ENCODE assay signal across 16 cellular contexts in genomic region chr6:7439243-7439642, GRCh38. TPM values are rescaled to one million over a fixed set of nuclear protein-coding genes. Genes with fewer than 3 reads are reported as not detected.
A peak's percentile ranks its signal among the peaks of the same experiment; 100 is the strongest.
DNase-seq lines count a peak whose midpoint lies in the region; TF ChIP-seq lines count a peak whose summit lies in the region.
"Had no signal": no experiment of that assay in that cellular context is flagged by ENCODE, and none has a peak within 500 bp of the region (broad histone marks: within the 10 kb centered on the region; RNA-seq: fewer than 3 reads in every experiment).

No MANE protein-coding gene starts in this region.

- H3K4me3 ChIP-seq in Jurkat, Clone E6-1 (ENCODE audit: low read length) = no peak overlapping the region
- H3K4me3 ChIP-seq in OCI-LY1 (ENCODE audit: low read depth, low read length, poor library complexity, severe bottlenecking) (no peak overlapping the region), smooth muscle cell (no peak overlapping the region)
- H3K4me3 ChIP-seq: right lobe of liver had no signal

- DNase-seq in AML-193 (lab: John Stamatoyannopoulos, UW) (peak; percentile 69 to 80), DMS153 (lab: John Stamatoyannopoulos, UW) (no peak), smooth muscle cell (lab: John Stamatoyannopoulos, UW; ENCODE audit: unreplicated experiment) (no peak)
- peak; percentile 52 for DNase-seq in Jurkat, Clone E6-1 (ENCODE audit: low read depth, low spot score)
- peak; percentile 13 for DNase-seq in central memory CD4-positive, alpha-beta T cell
- DNase-seq in effector CD4-positive, alpha-beta T cell = no peak
- DNase-seq in activated CD4-positive, alpha-beta T cell treated with anti-CD3 and anti-CD28 coated beads, Interleukin-2, amount 50 U/mL, for 4 hours = no peak
- DNase-seq: COR-L47; left colon; NCI-H1105; NCI-H2107; NCI-H774; occipital lobe; right lobe of liver; stimulated activated CD4-positive, alpha-beta T cell treated with anti-CD3 and anti-CD28 coated beads, Interleukin-2, amount 100 ng/mL, for 24 hours had no signal

- peak overlapping the region; percentile 76 for H3K27ac ChIP-seq in OCI-LY1 (ENCODE audit: low read depth, low read length, poor library complexity, severe bottlenecking)
- no peak overlapping the region for H3K27ac ChIP-seq in smooth muscle cell (ENCODE audit: low read depth)
- H3K27ac ChIP-seq: right lobe of liver had no signal

- H3K9me2 ChIP-seq in OCI-LY1 (ENCODE audit: low read depth, low read length) = no peaks in the 10 kb centered on the region

- TF ChIP-seq CTCF in OCI-LY1 (IDR thresholded peaks at IDR 0.05; ENCODE audit: low read length) = no peak
- no peak for TF ChIP-seq CTCF in smooth muscle cell (IDR thresholded peaks at IDR 0.05; ENCODE audit: borderline replicate concordance, insufficient read depth, poor library complexity, severe bottlenecking)

- H3K9me3 ChIP-seq in OCI-LY1 (ENCODE audit: low read length) (no peaks in the 10 kb centered on the region), smooth muscle cell (replicated peaks; ENCODE audit: low read depth) (no peaks in the 10 kb centered on the region)
- H3K9me3 ChIP-seq: right lobe of liver had no signal

- H3K79me2 ChIP-seq in OCI-LY1 (ENCODE audit: insufficient read depth, low read length) = no peaks in the 10 kb centered on the region
- H3K79me2 ChIP-seq in smooth muscle cell (ENCODE audit: low read depth) = no peaks in the 10 kb centered on the region

- no peaks in the 10 kb centered on the region for H4K20me1 ChIP-seq in OCI-LY1 (ENCODE audit: insufficient read depth, low read length)
- H4K20me1 ChIP-seq in smooth muscle cell (ENCODE audit: low read depth) = no peaks in the 10 kb centered on the region

- H3K9ac ChIP-seq in OCI-LY1 (ENCODE audit: low read length) = no peak overlapping the region
- no peak overlapping the region for H3K9ac ChIP-seq in smooth muscle cell (ENCODE audit: low read depth)

- 95% methylated on average over 2 of the region's 2 CpGs for WGBS in smooth muscle cell (ENCODE audit: low lambda C conversion rate)

- H3F3A ChIP-seq in OCI-LY1 (ENCODE audit: insufficient read depth, low read length) (no peaks in the 10 kb centered on the region), smooth muscle cell (ENCODE audit: low read depth) (no peaks in the 10 kb centered on the region)

- H3K4me1 ChIP-seq in OCI-LY1 (ENCODE audit: insufficient read depth, low read length, severe bottlenecking) (peaks cover 20% of the 10 kb centered on the region), smooth muscle cell (ENCODE audit: low read depth) (no peaks in the 10 kb centered on the region)
- H3K4me1 ChIP-seq: right lobe of liver had no signal

- H3K4me2 ChIP-seq in OCI-LY1 (ENCODE audit: low read length) (peak overlapping the region; percentile 34; the same call in 1 of the 2 replicates), smooth muscle cell (no peak overlapping the region)

- H3K27me3 ChIP-seq in OCI-LY1 (ENCODE audit: insufficient read depth, low read length) (no peaks in the 10 kb centered on the region), smooth muscle cell (ENCODE audit: low read depth) (no peaks in the 10 kb centered on the region)
- H3K27me3 ChIP-seq: right lobe of liver had no signal

- H2AFZ ChIP-seq in OCI-LY1 (ENCODE audit: low read length) (no peak overlapping the region), smooth muscle cell (ENCODE audit: low read depth) (no peak overlapping the region)

- H3K36me3 ChIP-seq in OCI-LY1 (ENCODE audit: insufficient read depth, low read length) (no peaks in the 10 kb centered on the region), smooth muscle cell (ENCODE audit: low read depth) (no peaks in the 10 kb centered on the region)
- H3K36me3 ChIP-seq: right lobe of liver had no signal

RNA-seq across cellular contexts. Expression of gene RIOK1, which starts 49.6 kb away (rescaled TPM):
- 55.6 TPM for polyA plus RNA-seq in Jurkat, Clone E6-1 (2012; ENCODE audit: insufficient read depth, insufficient read length)
- 11.8 and 12.4 TPM in 2 replicates for total RNA-seq in smooth muscle cell
- polyA plus RNA-seq in smooth muscle cell = 12.4 and 18.8 TPM in 2 replicates

RNA-seq across cellular contexts. Expression of gene CAGE1, which starts 49.7 kb away (rescaled TPM):
- polyA plus RNA-seq in Jurkat, Clone E6-1 (2012; ENCODE audit: insufficient read depth, insufficient read length) = not detected
- total RNA-seq in smooth muscle cell = not detected in 2 replicates
- not detected in 2 replicates for polyA plus RNA-seq in smooth muscle cell
- total RNA-seq: right lobe of liver had no signal

Comparison
In these comparisons a context has a peak if more than half of its experiments do, and no peak if none do; other contexts are left out.
1. DNase-seq: peak in AML-193 (2 of 2), Jurkat, Clone E6-1 (single experiment) and central memory CD4-positive, alpha-beta T cell (single experiment); none in effector CD4-positive, alpha-beta T cell (single experiment), activated CD4-positive, alpha-beta T cell treated with anti-CD3 and anti-CD28 coated beads, Interleukin-2, amount 50 U/mL, for 4 hours (0 of 2), DMS153 (single experiment) and smooth muscle cell (single experiment).